ENCODE assay signal across 1 cellular context in the genomic region with DNA sequence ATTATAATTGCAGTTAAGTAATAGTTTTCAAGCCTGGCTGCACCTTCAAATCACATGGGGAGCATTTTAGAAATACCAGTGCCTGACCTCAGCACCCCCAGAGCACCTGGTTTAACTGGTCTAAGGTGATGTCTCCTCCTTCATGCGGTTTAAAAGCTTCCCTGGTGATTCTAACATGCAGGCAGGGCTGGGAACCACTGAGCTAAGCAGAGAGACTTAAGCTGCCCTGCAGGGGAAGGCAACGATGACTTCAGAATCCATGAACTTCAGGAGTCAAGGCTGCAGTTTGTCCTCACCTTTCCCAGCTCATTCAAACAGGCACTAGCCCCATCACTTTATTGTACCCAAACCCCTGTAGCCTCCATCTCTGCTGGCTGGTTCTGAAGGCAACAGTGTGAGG.
TF ChIP-seq lines count a peak whose summit lies in the region.

No MANE protein-coding gene starts in this region.

TF ChIP-seq in WTC11, 78 proteins besides CTCF, POLR2A, EP300 and RAD21 (continued from another document):
- TF ChIP-seq, protein P1, sequence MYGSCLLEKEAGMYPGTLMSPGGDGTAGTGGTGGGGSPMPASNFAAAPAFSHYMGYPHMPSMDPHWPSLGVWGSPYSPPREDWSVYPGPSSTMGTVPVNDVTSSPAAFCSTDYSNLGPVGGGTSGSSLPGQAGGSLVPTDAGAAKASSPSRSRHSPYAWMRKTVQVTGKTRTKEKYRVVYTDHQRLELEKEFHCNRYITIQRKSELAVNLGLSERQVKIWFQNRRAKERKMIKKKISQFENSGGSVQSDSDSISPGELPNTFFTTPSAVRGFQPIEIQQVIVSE (CRISPR knock-in tag; IDR thresholded peaks at IDR 0.05; ENCODE audit: borderline replicate concordance), result no peak
- TF ChIP-seq GABPB1 (CRISPR knock-in tag; IDR thresholded peaks at IDR 0.05), result no peak
- no peak for TF ChIP-seq MYBL2 (CRISPR knock-in tag; IDR thresholded peaks at IDR 0.05)
- no peak for TF ChIP-seq TCF7 (CRISPR knock-in tag; IDR thresholded peaks at IDR 0.05; ENCODE audit: low read depth)
- TF ChIP-seq ZNF138 (CRISPR knock-in tag; conservative IDR thresholded peaks at IDR 0.05), result no peak
- TF ChIP-seq ZNF671 (CRISPR knock-in tag; IDR thresholded peaks at IDR 0.05), result no peak
- no peak for TF ChIP-seq NFE2L1 (CRISPR knock-in tag; IDR thresholded peaks at IDR 0.05)
- TF ChIP-seq, protein P2, sequence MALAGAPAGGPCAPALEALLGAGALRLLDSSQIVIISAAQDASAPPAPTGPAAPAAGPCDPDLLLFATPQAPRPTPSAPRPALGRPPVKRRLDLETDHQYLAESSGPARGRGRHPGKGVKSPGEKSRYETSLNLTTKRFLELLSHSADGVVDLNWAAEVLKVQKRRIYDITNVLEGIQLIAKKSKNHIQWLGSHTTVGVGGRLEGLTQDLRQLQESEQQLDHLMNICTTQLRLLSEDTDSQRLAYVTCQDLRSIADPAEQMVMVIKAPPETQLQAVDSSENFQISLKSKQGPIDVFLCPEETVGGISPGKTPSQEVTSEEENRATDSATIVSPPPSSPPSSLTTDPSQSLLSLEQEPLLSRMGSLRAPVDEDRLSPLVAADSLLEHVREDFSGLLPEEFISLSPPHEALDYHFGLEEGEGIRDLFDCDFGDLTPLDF (CRISPR knock-in tag; IDR thresholded peaks at IDR 0.05), result no peak
- no peak for TF ChIP-seq CREM (CRISPR knock-in tag; IDR thresholded peaks at IDR 0.05)
